Comparison of ENCODE assay signal across 16 cellular contexts in the genomic region with DNA sequence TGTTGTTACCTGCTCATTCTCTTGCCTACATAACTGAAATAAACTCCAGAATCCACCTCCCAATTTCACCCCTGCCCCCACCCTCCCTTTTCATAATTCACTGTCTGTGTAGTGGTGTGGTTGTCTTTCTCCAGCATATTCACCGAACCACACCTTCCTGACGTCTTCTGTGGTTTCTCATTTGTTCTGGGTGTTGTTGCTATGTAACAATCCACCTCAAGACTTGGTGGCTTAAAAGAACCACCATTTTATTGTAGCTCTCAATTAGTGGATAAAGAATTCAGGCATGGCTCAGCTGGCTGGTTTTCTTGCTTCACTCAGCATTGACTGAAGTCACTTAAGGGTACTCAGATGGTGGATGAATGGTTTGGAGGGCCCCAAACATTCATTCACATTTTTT.
"Had no signal": no experiment of that assay in that cellular context is flagged by ENCODE, and none has a peak within 500 bp of the region (broad histone marks: within the 10 kb centered on the region; RNA-seq: fewer than 3 reads in every experiment).

No MANE protein-coding gene starts in this region.

- ATAC-seq: SK-N-SH treated with all-trans-retinoic acid at 6 μM for 48 hours had no signal

- H3K27me3 Mint-ChIP-seq: activated naive CD4-positive, alpha-beta T cell treated with anti-CD3 and anti-CD28 coated beads, Interleukin-2, amount 50 U/mL, for 24 hours had no signal

- H3K4me3 ChIP-seq: adrenal gland, dorsolateral prefrontal cortex, lung, skin epidermis, suprapubic skin had no signal

- H3K4me3 Mint-ChIP-seq: activated naive CD4-positive, alpha-beta T cell treated with anti-CD3 and anti-CD28 coated beads, Interleukin-2, amount 50 U/mL, for 24 hours; mesothelial cell of epicardium; type B pancreatic cell had no signal

- H3K36me3 Mint-ChIP-seq: mesothelial cell of epicardium, type B pancreatic cell had no signal

- H3K27ac Mint-ChIP-seq: activated naive CD4-positive, alpha-beta T cell treated with anti-CD3 and anti-CD28 coated beads, Interleukin-2, amount 50 U/mL, for 24 hours; mesothelial cell of epicardium; type B pancreatic cell had no signal

- DNase-seq: activated CD4-positive, alpha-beta T cell treated with anti-CD3 and anti-CD28 coated beads for 48 hours; activated T-cell treated with anti-CD3 and anti-CD28 coated beads for 4 hours; adrenal gland; dorsolateral prefrontal cortex; islet precursor cell; retina; stimulated activated CD4-positive, alpha-beta T cell treated with anti-CD3 and anti-CD28 coated beads, Interleukin-15, amount 100 ng/mL, for 24 hours; stimulated activated CD4-positive, alpha-beta T cell treated with anti-CD3 and anti-CD28 coated beads, Interleukin-4, amount 100 ng/mL, for 1 hour had no signal

- H3K27ac ChIP-seq: adrenal gland, dorsolateral prefrontal cortex, parathyroid adenoma, suprapubic skin had no signal

- H3K4me1 ChIP-seq: adrenal gland had no signal

- H3K36me3 ChIP-seq: adrenal gland, suprapubic skin had no signal

- H3K4me1 Mint-ChIP-seq: mesothelial cell of epicardium had no signal

- H3K9me3 ChIP-seq: adrenal gland had no signal
